Comparison of ENCODE assay signal across 10 cellular contexts in genomic region chr10:35208536-35208935, GRCh38.
A peak's percentile ranks its signal among the peaks of the same experiment; 100 is the strongest.
DNase-seq lines count a peak whose midpoint lies in the region; ATAC-seq, FAIRE-seq and TF ChIP-seq lines count a peak whose summit lies in the region.
"Had no signal": no experiment of that assay in that cellular context is flagged by ENCODE, and none has a peak within 500 bp of the region (broad histone marks: within the 10 kb centered on the region; RNA-seq: fewer than 3 reads in every experiment).

No MANE protein-coding gene starts in this region.

- H3K27ac Mint-ChIP-seq in dendritic cell treated with granulocyte-macrophage colony-stimulating factor and Interleukin-4, amounts not matched to agents 40 ng/mL and 50 ng/mL, for 4 days = peak overlapping the region; percentile 51

- no peak overlapping the region for H2AK5ac ChIP-seq in neuronal stem cell (ENCODE audit: low read depth, low read length)

- H3K4me2 ChIP-seq in neuronal stem cell (ENCODE audit: insufficient read depth, low read length, poor library complexity, severe bottlenecking) = no peak overlapping the region
- H3K4me2 ChIP-seq: hepatocyte had no signal

- peaks cover 41% of the 10 kb centered on the region for H3K4me1 Mint-ChIP-seq in dendritic cell treated with granulocyte-macrophage colony-stimulating factor and Interleukin-4, amounts not matched to agents 40 ng/mL and 50 ng/mL, for 4 days (ENCODE audit: low read depth)

- H3K27me3 Mint-ChIP-seq in dendritic cell treated with granulocyte-macrophage colony-stimulating factor and Interleukin-4, amounts not matched to agents 40 ng/mL and 50 ng/mL, for 4 days = no peaks in the 10 kb centered on the region

- H3K4me3 Mint-ChIP-seq in dendritic cell treated with granulocyte-macrophage colony-stimulating factor and Interleukin-4, amounts not matched to agents 40 ng/mL and 50 ng/mL, for 4 days = no peak overlapping the region

- no peaks in the 10 kb centered on the region for H3K9me3 Mint-ChIP-seq in dendritic cell treated with granulocyte-macrophage colony-stimulating factor and Interleukin-4, amounts not matched to agents 40 ng/mL and 50 ng/mL, for 4 days

- no peak overlapping the region for H4K8ac ChIP-seq in neuronal stem cell (ENCODE audit: low read depth, low read length)

- H2AFZ ChIP-seq in neuronal stem cell (ENCODE audit: low read length) = no peak overlapping the region
- H2AFZ ChIP-seq: hepatocyte had no signal

- no peak overlapping the region for H3K23ac ChIP-seq in neuronal stem cell (ENCODE audit: low read depth, low read length, poor library complexity)

- no peak overlapping the region for H2BK12ac ChIP-seq in neuronal stem cell (ENCODE audit: low read length)

- H3K4me1 ChIP-seq in neuronal stem cell (ENCODE audit: control insufficient read depth in 2 of 2, insufficient read depth in 1 of 2, low read depth in 1 of 2, low read length in 2 of 2) = peaks cover 14 to 15% of the 10 kb centered on the region in 2 donors

- H4K91ac ChIP-seq in neuronal stem cell (ENCODE audit: low read depth, low read length, poor library complexity) = no peak overlapping the region

- H2BK15ac ChIP-seq in neuronal stem cell (ENCODE audit: low read length) = no peak overlapping the region

- no peak overlapping the region for H3K9ac ChIP-seq in neuronal stem cell (ENCODE audit: low read depth, low read length, poor library complexity)

- no CpG with 5 or more reads among the region's 5 CpGs for WGBS in neuronal stem cell (ENCODE audit: extremely low coverage in 2 of 2, insufficient read length in 2 of 2, insufficient replicate concordance in 1 of 2), 2 donors

- H3K4me3 ChIP-seq in neuronal stem cell (ENCODE audit: low read length in 2 of 2) = no peak overlapping the region
- H3K4me3 ChIP-seq: hepatocyte had no signal

- H3K27me3 ChIP-seq in neuronal stem cell (ENCODE audit: control insufficient read depth in 3 of 3, insufficient read depth in 3 of 3, low read depth in 1 of 3, low read length in 3 of 3) = no peaks in the 10 kb centered on the region
- H3K27me3 ChIP-seq: hepatocyte had no signal

- H3K18ac ChIP-seq in neuronal stem cell (ENCODE audit: low read length) = no peak overlapping the region

- H3K14ac ChIP-seq in neuronal stem cell (ENCODE audit: low read length) = no peak overlapping the region

- no peak overlapping the region for H3K4ac ChIP-seq in neuronal stem cell (ENCODE audit: low read length)

- TF ChIP-seq CTCF in GM20000 (IDR thresholded peaks at IDR 0.05; ENCODE audit: extremely low read depth, missing control alignments) = no peak

- no peaks in the 10 kb centered on the region for H3K79me1 ChIP-seq in neuronal stem cell (ENCODE audit: low read depth, low read length)

- H3K9me3 ChIP-seq in neuronal stem cell (replicated peaks in 1 of 2; ENCODE audit: control insufficient read depth in 2 of 2, insufficient read depth in 1 of 2, low read depth in 1 of 2, low read length in 2 of 2) = no peaks in the 10 kb centered on the region

- H3K27ac ChIP-seq in neuronal stem cell (replicated peaks; ENCODE audit: low read length) = no peak overlapping the region
- H3K27ac ChIP-seq: hepatocyte had no signal

- intact Hi-C loops in dendritic cell treated with granulocyte-macrophage colony-stimulating factor and Interleukin-4, amounts not matched to agents 40 ng/mL and 50 ng/mL, for 4 days (cut with micrococcal nuclease) = no loop called here

- FAIRE-seq in GM12891 (lab: Jason Lieb, UNC) = peak; percentile 78

- peaks cover 0 to 5% of the 10 kb centered on the region in 2 donors for H3K36me3 ChIP-seq in neuronal stem cell (replicated peaks in 1 of 2; ENCODE audit: control insufficient read depth in 2 of 2, insufficient read depth in 2 of 2, low read length in 2 of 2)

- peaks cover 28% of the 10 kb centered on the region for H3K36me3 Mint-ChIP-seq in dendritic cell treated with granulocyte-macrophage colony-stimulating factor and Interleukin-4, amounts not matched to agents 40 ng/mL and 50 ng/mL, for 4 days (ENCODE audit: low read depth)

- TF ChIP-seq POLR2A in GM12891 (IDR thresholded peaks at IDR 0.05; ENCODE audit: low read depth, low read length) = no peak

- ATAC-seq in HG03442 (IDR thresholded peaks at IDR 0.05; ENCODE audit: unreplicated experiment) = peak; percentile 80

- H2BK5ac ChIP-seq in neuronal stem cell (ENCODE audit: low read length) = no peak overlapping the region

- DNase-seq in GM12891 (ENCODE audit: insufficient read length, low spot score) = no peak
- DNase-seq in GM20000 (ENCODE audit: low spot score) = peak; percentile 50
- DNase-seq in neuronal stem cell (ENCODE audit: low spot score) = no peak
- DNase-seq in NOMO-1 treated with DMSO at 0.1 percent for 48 hours (lab: John Stamatoyannopoulos, UW; ENCODE audit: unreplicated experiment) = no peak
- no peak for DNase-seq in NCI-H526 treated with DMSO at 0.1 percent for 48 hours (lab: John Stamatoyannopoulos, UW)
- no peak for DNase-seq in NCI-H2081 (lab: John Stamatoyannopoulos, UW)
- DNase-seq: NCI-H1436 treated with DMSO at 0.1 percent for 48 hours had no signal

- no peak overlapping the region for H2BK120ac ChIP-seq in neuronal stem cell (ENCODE audit: low read depth, low read length)

TF ChIP-seq in GM12891, 5 proteins besides CTCF, POLR2A, EP300 and RAD21:
- TF ChIP-seq POU2F2 (IDR thresholded peaks at IDR 0.05; ENCODE audit: low read depth, low read length) = no peak
- TF ChIP-seq POLR2AphosphoS5 (IDR thresholded peaks at IDR 0.05; ENCODE audit: low read depth, low read length) = no peak
- TF ChIP-seq PAX5 (IDR thresholded peaks at IDR 0.05; ENCODE audit: insufficient read depth, low read length, severe bottlenecking) = no peak
- TF ChIP-seq SPI1 (IDR thresholded peaks at IDR 0.05; ENCODE audit: low read depth, low read length) = no peak
- TF ChIP-seq TAF1 (IDR thresholded peaks at IDR 0.05; ENCODE audit: low read depth, low read length) = no peak
